1 cellular context compared by ENCODE assay signal in the genomic region with DNA sequence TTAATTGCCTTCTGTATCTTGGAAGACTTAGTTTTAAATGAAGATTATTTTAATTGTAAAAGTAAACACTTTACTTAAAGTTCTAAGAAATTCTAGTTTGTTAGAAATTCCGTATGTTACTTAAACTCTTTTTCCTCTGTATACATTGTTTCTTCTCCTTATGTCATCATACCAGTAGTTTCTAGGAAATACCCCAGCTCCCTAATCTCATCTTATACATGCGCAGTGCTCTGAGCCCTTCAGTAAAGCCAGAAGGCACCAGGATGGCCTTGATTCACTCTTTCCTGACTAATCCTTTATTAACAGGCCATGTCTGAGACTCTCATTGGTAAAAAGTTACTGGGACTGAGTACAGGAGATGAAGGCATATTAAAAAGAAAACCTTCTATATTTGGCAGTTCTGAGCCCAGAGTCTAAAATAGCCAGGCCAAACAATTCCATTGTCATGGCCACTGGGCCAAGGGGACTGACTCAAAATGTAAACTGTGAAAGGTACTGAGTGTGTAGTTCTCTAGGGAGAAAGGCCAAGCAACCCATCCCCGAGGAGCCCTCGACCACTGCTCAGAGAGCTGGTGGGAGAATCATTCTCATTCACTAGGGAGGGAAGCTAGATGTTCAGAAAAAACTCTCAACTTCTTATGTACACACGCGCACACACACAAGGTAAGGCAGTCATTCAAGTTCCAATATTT.
TF ChIP-seq lines count a peak whose summit lies in the region.

No MANE protein-coding gene starts in this region.

TF ChIP-seq in K562, 482 proteins besides CTCF, POLR2A, EP300 and RAD21:
- TF ChIP-seq BHLHE40 (IDR thresholded peaks at IDR 0.05; ENCODE audit: low read length) (no peak), NR2C2 (CRISPR knock-in tag; IDR thresholded peaks at IDR 0.05) (no peak), NR2C2 (tag; IDR thresholded peaks at IDR 0.05) (0 out of 2 replicates have a peak, but pooled peaks have one; percentile 35), ZNF311 (CRISPR knock-in tag; IDR thresholded peaks at IDR 0.05) (no peak), FOSL1 (tag; conservative IDR thresholded peaks at IDR 0.05) (no peak), PHF21A (IDR thresholded peaks at IDR 0.05; ENCODE audit: borderline replicate concordance, low read depth) (no peak), NRF1 (conservative IDR thresholded peaks at IDR 0.05 in 1 of 2, IDR thresholded peaks at IDR 0.05 in 1 of 2) (peak; percentile 88 to 89), ARID1B (IDR thresholded peaks at IDR 0.05) (peak; percentile 14; the same call in 1 of the 2 replicates), TEAD4 (IDR thresholded peaks at IDR 0.05; ENCODE audit: low read length) (peak; percentile 17; the same call in 1 of the 2 replicates), TEAD4 (CRISPR knock-in tag; IDR thresholded peaks at IDR 0.05; ENCODE audit: borderline replicate concordance) (no peak), FOS (IDR thresholded peaks at IDR 0.05; ENCODE audit: extremely low read depth, insufficient read length) (no peak), CEBPG (CRISPR knock-in tag; IDR thresholded peaks at IDR 0.05) (no peak), CEBPG (tag; conservative IDR thresholded peaks at IDR 0.05 in 1 of 2, IDR thresholded peaks at IDR 0.05 in 1 of 2) (peak in 1 of 2 experiments; percentile 79; a peak in 2 of 4 replicates), ATF7 (IDR thresholded peaks at IDR 0.05) (0 out of 2 replicates have a peak, but pooled peaks have one; percentile 24), PRPF4 (IDR thresholded peaks at IDR 0.05; ENCODE audit: insufficient read depth, low read depth, low read length, poor library complexity, severe bottlenecking) (no peak)
- TF ChIP-seq, protein P1, sequence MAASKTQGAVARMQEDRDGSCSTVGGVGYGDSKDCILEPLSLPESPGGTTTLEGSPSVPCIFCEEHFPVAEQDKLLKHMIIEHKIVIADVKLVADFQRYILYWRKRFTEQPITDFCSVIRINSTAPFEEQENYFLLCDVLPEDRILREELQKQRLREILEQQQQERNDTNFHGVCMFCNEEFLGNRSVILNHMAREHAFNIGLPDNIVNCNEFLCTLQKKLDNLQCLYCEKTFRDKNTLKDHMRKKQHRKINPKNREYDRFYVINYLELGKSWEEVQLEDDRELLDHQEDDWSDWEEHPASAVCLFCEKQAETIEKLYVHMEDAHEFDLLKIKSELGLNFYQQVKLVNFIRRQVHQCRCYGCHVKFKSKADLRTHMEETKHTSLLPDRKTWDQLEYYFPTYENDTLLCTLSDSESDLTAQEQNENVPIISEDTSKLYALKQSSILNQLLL (CRISPR knock-in tag; IDR thresholded peaks at IDR 0.05; ENCODE audit: borderline replicate concordance): no peak
- TF ChIP-seq, protein P2, sequence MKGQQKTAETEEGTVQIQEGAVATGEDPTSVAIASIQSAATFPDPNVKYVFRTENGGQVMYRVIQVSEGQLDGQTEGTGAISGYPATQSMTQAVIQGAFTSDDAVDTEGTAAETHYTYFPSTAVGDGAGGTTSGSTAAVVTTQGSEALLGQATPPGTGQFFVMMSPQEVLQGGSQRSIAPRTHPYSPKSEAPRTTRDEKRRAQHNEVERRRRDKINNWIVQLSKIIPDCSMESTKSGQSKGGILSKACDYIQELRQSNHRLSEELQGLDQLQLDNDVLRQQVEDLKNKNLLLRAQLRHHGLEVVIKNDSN (CRISPR knock-in tag; IDR thresholded peaks at IDR 0.05): no peak
- TF ChIP-seq, protein P3, sequence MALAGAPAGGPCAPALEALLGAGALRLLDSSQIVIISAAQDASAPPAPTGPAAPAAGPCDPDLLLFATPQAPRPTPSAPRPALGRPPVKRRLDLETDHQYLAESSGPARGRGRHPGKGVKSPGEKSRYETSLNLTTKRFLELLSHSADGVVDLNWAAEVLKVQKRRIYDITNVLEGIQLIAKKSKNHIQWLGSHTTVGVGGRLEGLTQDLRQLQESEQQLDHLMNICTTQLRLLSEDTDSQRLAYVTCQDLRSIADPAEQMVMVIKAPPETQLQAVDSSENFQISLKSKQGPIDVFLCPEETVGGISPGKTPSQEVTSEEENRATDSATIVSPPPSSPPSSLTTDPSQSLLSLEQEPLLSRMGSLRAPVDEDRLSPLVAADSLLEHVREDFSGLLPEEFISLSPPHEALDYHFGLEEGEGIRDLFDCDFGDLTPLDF (CRISPR knock-in tag; IDR thresholded peaks at IDR 0.05): no peak
- TF ChIP-seq, protein P4, sequence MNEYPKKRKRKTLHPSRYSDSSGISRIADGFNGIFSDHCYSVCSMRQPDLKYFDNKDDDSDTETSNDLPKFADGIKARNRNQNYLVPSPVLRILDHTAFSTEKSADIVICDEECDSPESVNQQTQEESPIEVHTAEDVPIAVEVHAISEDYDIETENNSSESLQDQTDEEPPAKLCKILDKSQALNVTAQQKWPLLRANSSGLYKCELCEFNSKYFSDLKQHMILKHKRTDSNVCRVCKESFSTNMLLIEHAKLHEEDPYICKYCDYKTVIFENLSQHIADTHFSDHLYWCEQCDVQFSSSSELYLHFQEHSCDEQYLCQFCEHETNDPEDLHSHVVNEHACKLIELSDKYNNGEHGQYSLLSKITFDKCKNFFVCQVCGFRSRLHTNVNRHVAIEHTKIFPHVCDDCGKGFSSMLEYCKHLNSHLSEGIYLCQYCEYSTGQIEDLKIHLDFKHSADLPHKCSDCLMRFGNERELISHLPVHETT (CRISPR knock-in tag; conservative IDR thresholded peaks at IDR 0.05 in 1 of 2, IDR thresholded peaks at IDR 0.05 in 1 of 2): no peak
